ENCODE assay signal across 23 cellular contexts in genomic region chr16:3566990-3567389, GRCh38. TPM values are rescaled to one million over a fixed set of nuclear protein-coding genes. Genes with fewer than 3 reads are reported as not detected.
"Had no signal": no experiment of that assay in that cellular context is flagged by ENCODE, and none has a peak within 500 bp of the region (broad histone marks: within the 10 kb centered on the region; RNA-seq: fewer than 3 reads in every experiment).

No MANE protein-coding gene starts in this region.

- H3K4me1 ChIP-seq: SJSA1 had no signal

- H3K36me3 ChIP-seq: MG63, SJSA1 had no signal

- H3K27ac ChIP-seq: SJSA1, SK-N-MC had no signal

- DNase-seq: IMR-90, Karpas-422, KG1, MG63, NCI-H1092, NCI-H1105 treated with DMSO at 0.1 percent for 48 hours, NCI-H1417 treated with DMSO at 0.1 percent for 48 hours, NCI-H1694 treated with DMSO at 0.1 percent for 48 hours, NCI-H1930, NCI-H2081, NCI-H2107, NCI-H2227 treated with DMSO at 0.1 percent for 48 hours, NCI-H510A, NCI-H524 treated with DMSO at 0.1 percent for 48 hours, NCI-H69, NCI-H774, Right ventricle myocardium superior, RPMI8226, SIG-M5, SW 1271 had no signal

- H3K27me3 ChIP-seq: MG63, SJSA1 had no signal

- H3K4me3 ChIP-seq: MG63, SJSA1, SK-N-MC had no signal

RNA-seq across cellular contexts. Expression of gene NLRC3, which starts 10.2 kb away (rescaled TPM):
- total RNA-seq: HT-29, IMR-90, SJSA1 had no signal
- polyA plus RNA-seq: IMR-90 had no signal
